In the genomic region with DNA sequence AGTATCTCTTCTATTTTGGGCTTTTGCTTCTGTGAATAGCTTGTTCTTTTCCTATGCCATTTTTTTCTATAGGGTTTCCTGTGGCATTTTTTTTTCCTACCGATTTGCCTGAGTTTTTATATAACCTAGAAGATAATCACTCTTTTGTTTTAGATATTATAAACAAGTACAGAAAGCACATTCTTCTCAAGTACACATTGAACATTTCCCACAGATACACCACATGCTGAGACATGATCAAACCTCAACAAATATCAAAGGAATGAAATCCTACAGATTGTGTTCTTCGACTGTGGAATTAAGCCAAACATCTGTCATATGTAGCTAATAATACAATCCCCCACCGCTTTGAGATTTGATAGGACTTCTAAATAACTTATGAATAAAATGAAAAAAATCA, we compare ENCODE assay signal across 20 cellular contexts. TPM values are rescaled to one million over a fixed set of nuclear protein-coding genes. Genes with fewer than 3 reads are reported as not detected.
DNase-seq lines count a peak whose midpoint lies in the region; ATAC-seq and TF ChIP-seq lines count a peak whose summit lies in the region.
"Had no signal": no experiment of that assay in that cellular context is flagged by ENCODE, and none has a peak within 500 bp of the region (broad histone marks: within the 10 kb centered on the region; RNA-seq: fewer than 3 reads in every experiment).

No MANE protein-coding gene starts in this region.

- peak; percentile 8 for DNase-seq in NCI-H2171 (lab: John Stamatoyannopoulos, UW)
- DNase-seq in SK-MEL-5 (ENCODE audit: low read depth, low spot score): peak; percentile 87
- DNase-seq in foreskin keratinocyte: peak; percentile 92 to 95
- no peak for DNase-seq in type B pancreatic cell (ENCODE audit: extremely low spot score, unreplicated experiment)
- DNase-seq in NCI-H1417 treated with DMSO at 0.1 percent for 48 hours (lab: John Stamatoyannopoulos, UW): no peak
- no peak for DNase-seq in HuH-7 (ENCODE audit: low spot score)
- DNase-seq in NCI-H69 (lab: John Stamatoyannopoulos, UW): no peak
- DNase-seq: BE2C; CD4-positive, alpha-beta memory T cell; GDM1; KBM-7; NCI-H1436 treated with DMSO at 0.1 percent for 48 hours; NCI-H2107; NCI-H345; NCI-H748 treated with DMSO at 0.1 percent for 48 hours; RPMI8226 had no signal

- no peak for ATAC-seq in foreskin keratinocyte
- ATAC-seq: GM12878, GM23338 had no signal

- peaks cover 22% of the 10 kb centered on the region for H3K4me1 Mint-ChIP-seq in type B pancreatic cell (ENCODE audit: unreplicated experiment)
- H3K4me1 Mint-ChIP-seq: CD4-positive, alpha-beta memory T cell had no signal

- no peaks in the 10 kb centered on the region for H3K27me3 ChIP-seq in foreskin keratinocyte

- H3K9me3 Mint-ChIP-seq in type B pancreatic cell: no peaks in the 10 kb centered on the region
- H3K9me3 Mint-ChIP-seq: CD4-positive, alpha-beta memory T cell; GM23338 had no signal

- H3K4me3 Mint-ChIP-seq in type B pancreatic cell: no peak overlapping the region
- H3K4me3 Mint-ChIP-seq: CD4-positive, alpha-beta memory T cell; GM23338 had no signal

- H3K27me3 Mint-ChIP-seq in type B pancreatic cell: peaks cover 3% of the 10 kb centered on the region

- peak overlapping the region; percentile 49 for H3K27ac Mint-ChIP-seq in type B pancreatic cell
- H3K27ac Mint-ChIP-seq: CD4-positive, alpha-beta memory T cell had no signal

- in situ Hi-C loops in SK-MEL-5 (cut with HindIII; ENCODE audit: low pct_unique_long_range_greater_than_20kb, low sequenced_read_pairs): no loop called here

- TF ChIP-seq CTCF in foreskin keratinocyte (conservative IDR thresholded peaks at IDR 0.05) (no peak), type B pancreatic cell (conservative IDR thresholded peaks at IDR 0.05) (no peak)

- H3K36me3 Mint-ChIP-seq in type B pancreatic cell: no peaks in the 10 kb centered on the region
- H3K36me3 Mint-ChIP-seq: CD4-positive, alpha-beta memory T cell had no signal

- H3K27ac ChIP-seq in foreskin keratinocyte: peak overlapping the region; percentile 94
- H3K27ac ChIP-seq: HL-60, SJSA1 had no signal

- peaks cover 54% of the 10 kb centered on the region for H3K4me1 ChIP-seq in foreskin keratinocyte

RNA-seq across cellular contexts. Expression of gene FEM1B, which starts 9.1 kb away (rescaled TPM):
- 53.4 and 56.6 TPM in 2 replicates for total RNA-seq in SK-MEL-5 (2014; rRNA removed; shearing (Covaris generic))
- 22.7 and 32.5 TPM in 2 replicates for polyA plus RNA-seq in SK-MEL-5 (2015; cell fraction: cytosol; rRNA removed)
- polyA plus RNA-seq in SK-MEL-5 (2015; cell fraction: nucleus; rRNA removed): 41.4 and 49.6 TPM in 2 replicates
- total RNA-seq in foreskin keratinocyte: 42.6 and 44.5 TPM in 2 replicates
- 7.9 and 9.0 TPM in 2 replicates for polyA plus RNA-seq in foreskin keratinocyte
- total RNA-seq in type B pancreatic cell (ENCODE audit: low replicate concordance): 54.2 and 63.1 TPM in 2 replicates

RNA-seq across cellular contexts. Expression of gene CLN6, which starts 38.9 kb away (rescaled TPM):
- total RNA-seq in SK-MEL-5 (2014; rRNA removed; shearing (Covaris generic)): 52.4 and 57.6 TPM in 2 replicates
- polyA plus RNA-seq in SK-MEL-5 (2015; cell fraction: cytosol; rRNA removed): 108 and 139 TPM in 2 replicates
- polyA plus RNA-seq in SK-MEL-5 (2015; cell fraction: nucleus; rRNA removed): 73.4 and 78.8 TPM in 2 replicates
- total RNA-seq in foreskin keratinocyte (27.5 and 29.8 TPM in 2 replicates), type B pancreatic cell (ENCODE audit: low replicate concordance) (29.5 and 43.0 TPM in 2 replicates)
- 35.9 and 36.5 TPM in 2 replicates for polyA plus RNA-seq in foreskin keratinocyte

Comparison
In these comparisons a context has a peak if more than half of its experiments do, and no peak if none do; other contexts are left out.
1. DNase-seq: peak in NCI-H2171 (single experiment), SK-MEL-5 (single experiment) and foreskin keratinocyte (2 of 2); none in type B pancreatic cell (single experiment), NCI-H1417 treated with DMSO at 0.1 percent for 48 hours (single experiment), HuH-7 (single experiment) and NCI-H69 (single experiment).